Comparison of ENCODE assay signal across 8 cellular contexts in genomic region chr1:90045853-90046563, GRCh38.
A peak's percentile ranks its signal among the peaks of the same experiment; 100 is the strongest.
DNase-seq lines count a peak whose midpoint lies in the region; ATAC-seq and TF ChIP-seq lines count a peak whose summit lies in the region.

No MANE protein-coding gene starts in this region.

- TF ChIP-seq CTCF in GM12872 (IDR thresholded peaks at IDR 0.05; ENCODE audit: insufficient read depth, low read depth, low read length), result peak; percentile 71
- TF ChIP-seq CTCF in nephron (IDR thresholded peaks at IDR 0.05; ENCODE audit: unreplicated experiment in 3 of 3), result peak; percentile 62 to 66 (median 64)

- no peak overlapping the region for H3K4me3 Mint-ChIP-seq in central memory CD8-positive, alpha-beta T cell
- H3K4me3 Mint-ChIP-seq in nephron, result no peak overlapping the region

- no peaks in the 10 kb centered on the region for H3K9me3 Mint-ChIP-seq in central memory CD8-positive, alpha-beta T cell
- H3K9me3 Mint-ChIP-seq in nephron, result no peaks in the 10 kb centered on the region

- peaks cover 29% of the 10 kb centered on the region for H3K27me3 Mint-ChIP-seq in central memory CD8-positive, alpha-beta T cell
- H3K27me3 Mint-ChIP-seq in nephron (ENCODE audit: low read depth), result peaks cover 4% of the 10 kb centered on the region

- DNase-seq in AML-193 (lab: John Stamatoyannopoulos, UW) (peak; percentile 21 to 26), NCI-H526 treated with DMSO at 0.1 percent for 48 hours (lab: John Stamatoyannopoulos, UW) (peak; percentile 3), midbrain (lab: John Stamatoyannopoulos, UW) (no peak)
- DNase-seq in central memory CD8-positive, alpha-beta T cell (ENCODE audit: low spot score in 2 of 2), result no peak

- no peaks in the 10 kb centered on the region for H3K4me1 Mint-ChIP-seq in central memory CD8-positive, alpha-beta T cell
- H3K4me1 Mint-ChIP-seq in nephron, result peaks cover 6% of the 10 kb centered on the region

- peak; percentile 28 for ATAC-seq in central memory CD8-positive, alpha-beta T cell (replicated peaks; ENCODE audit: extremely low read depth, poor library complexity, severe bottlenecking)
- no peak for ATAC-seq in GM21367 (IDR thresholded peaks at IDR 0.05; ENCODE audit: unreplicated experiment)
- ATAC-seq in HG03139 (IDR thresholded peaks at IDR 0.05; ENCODE audit: unreplicated experiment), result no peak

- H3K36me3 Mint-ChIP-seq in central memory CD8-positive, alpha-beta T cell (ENCODE audit: insufficient read depth), result peaks cover 2% of the 10 kb centered on the region
- H3K36me3 Mint-ChIP-seq in nephron (ENCODE audit: low read depth), result no peaks in the 10 kb centered on the region

- H3K27ac Mint-ChIP-seq in central memory CD8-positive, alpha-beta T cell (ENCODE audit: low read depth), result no peak overlapping the region
- peak overlapping the region in 1 of 3 experiments; percentile 21 for H3K27ac Mint-ChIP-seq in nephron

Comparison
In these comparisons a context has a peak if more than half of its experiments do, and no peak if none do; other contexts are left out.
1. DNase-seq: peak in AML-193 (2 of 2) and NCI-H526 treated with DMSO at 0.1 percent for 48 hours (single experiment); none in central memory CD8-positive, alpha-beta T cell (0 of 2) and midbrain (single experiment).